Comparison of ENCODE assay signal across 10 cellular contexts in genomic region chr7:131111792-131112191, GRCh38.
DNase-seq lines count a peak whose midpoint lies in the region; ATAC-seq and TF ChIP-seq lines count a peak whose summit lies in the region.
"Had no signal": no experiment of that assay in that cellular context is flagged by ENCODE, and none has a peak within 500 bp of the region (broad histone marks: within the 10 kb centered on the region; RNA-seq: fewer than 3 reads in every experiment).

No MANE protein-coding gene starts in this region.

- TF ChIP-seq CTCF in right lobe of liver (IDR thresholded peaks at IDR 0.05) (no peak), thoracic aorta (IDR thresholded peaks at IDR 0.05) (no peak)

- H3K4me3 ChIP-seq in right lobe of liver (no peak overlapping the region), thoracic aorta (peak overlapping the region; percentile 97)

- H3K27me3 Mint-ChIP-seq in activated naive CD8-positive, alpha-beta T cell treated with anti-CD3 and anti-CD28 coated beads, Interleukin-2, amount 50 U/mL, for 24 hours, result peaks cover 2% of the 10 kb centered on the region

- intact Hi-C loops in right lobe of liver (cut with DNase I), result no loop called here

- H3K27ac ChIP-seq in right lobe of liver, result peak overlapping the region; percentile 99 to 100 (median 99)
- H3K27ac ChIP-seq in thoracic aorta, result peak overlapping the region in 1 of 2 donors; percentile 100

- peaks cover 45% of the 10 kb centered on the region for H3K4me1 Mint-ChIP-seq in activated naive CD8-positive, alpha-beta T cell treated with anti-CD3 and anti-CD28 coated beads, Interleukin-2, amount 50 U/mL, for 24 hours

- H3K4me1 ChIP-seq in right lobe of liver (peaks cover 0 to 30% (median 3%) of the 10 kb centered on the region in 4 donors), thoracic aorta (ENCODE audit: control insufficient read depth in 1 of 2, low read depth in 2 of 2) (peaks cover 5 to 17% of the 10 kb centered on the region in 2 donors)

- H3K36me3 ChIP-seq in right lobe of liver, result no peaks in the 10 kb centered on the region
- no peaks in the 10 kb centered on the region for H3K36me3 ChIP-seq in thoracic aorta

- WGBS in right lobe of liver (ENCODE audit: insufficient coverage, low coverage, low lambda C conversion rate, missing lambda C conversion rate), result 65% methylated on average over 3 of the region's 3 CpGs

- no peak overlapping the region for H3K4me3 Mint-ChIP-seq in activated naive CD8-positive, alpha-beta T cell treated with anti-CD3 and anti-CD28 coated beads, Interleukin-2, amount 50 U/mL, for 24 hours

- peaks cover 1% of the 10 kb centered on the region for H3K36me3 Mint-ChIP-seq in activated naive CD8-positive, alpha-beta T cell treated with anti-CD3 and anti-CD28 coated beads, Interleukin-2, amount 50 U/mL, for 24 hours (ENCODE audit: low read depth)

- DNase-seq in DMS53 (lab: John Stamatoyannopoulos, UW) (peak; percentile 40), DMS53 treated with DMSO at 0.1 percent for 48 hours (lab: John Stamatoyannopoulos, UW; ENCODE audit: unreplicated experiment) (no peak), right lobe of liver (no peak), thoracic aorta (ENCODE audit: low spot score) (no peak), NCI-H187 treated with DMSO at 0.1 percent for 48 hours (lab: John Stamatoyannopoulos, UW) (no peak), NCI-H510A (lab: John Stamatoyannopoulos, UW) (no peak)
- DNase-seq in activated naive CD8-positive, alpha-beta T cell treated with anti-CD3 and anti-CD28 coated beads, Interleukin-2, amount 50 U/mL, for 24 hours, result no peak
- DNase-seq: amniotic stem cell, T1000 had no signal

- H3K27me3 ChIP-seq in right lobe of liver (no peaks in the 10 kb centered on the region), thoracic aorta (replicated peaks; ENCODE audit: insufficient read depth) (no peaks in the 10 kb centered on the region)

- no peaks in the 10 kb centered on the region for H3K9me3 Mint-ChIP-seq in activated naive CD8-positive, alpha-beta T cell treated with anti-CD3 and anti-CD28 coated beads, Interleukin-2, amount 50 U/mL, for 24 hours

- ATAC-seq in activated naive CD8-positive, alpha-beta T cell treated with anti-CD3 and anti-CD28 coated beads, Interleukin-2, amount 50 U/mL, for 24 hours, result no peak
- ATAC-seq in right lobe of liver (no peak), thoracic aorta (ENCODE audit: insufficient number of reproducible peaks, low FRiP score, low read depth) (no peak), HG03442 (IDR thresholded peaks at IDR 0.05; ENCODE audit: unreplicated experiment) (no peak)

- no peaks in the 10 kb centered on the region for H3K9me3 ChIP-seq in right lobe of liver
- no peaks in the 10 kb centered on the region for H3K9me3 ChIP-seq in thoracic aorta

- no peak for TF ChIP-seq POLR2A in right lobe of liver (IDR thresholded peaks at IDR 0.05)

- H3K27ac Mint-ChIP-seq in activated naive CD8-positive, alpha-beta T cell treated with anti-CD3 and anti-CD28 coated beads, Interleukin-2, amount 50 U/mL, for 24 hours, result peak overlapping the region; percentile 15
